Comparison of ENCODE assay signal across 10 cellular contexts in genomic region chr6:30749554-30750378, GRCh38. TPM values are rescaled to one million over a fixed set of nuclear protein-coding genes. Genes with fewer than 3 reads are reported as not detected.
DNase-seq lines count a peak whose midpoint lies in the region; ATAC-seq and TF ChIP-seq lines count a peak whose summit lies in the region.
"Had no signal": no experiment of that assay in that cellular context is flagged by ENCODE, and none has a peak within 500 bp of the region (broad histone marks: within the 10 kb centered on the region; RNA-seq: fewer than 3 reads in every experiment).

No MANE protein-coding gene starts in this region.

- peak overlapping the region; percentile 16 to 98 for H3K27ac ChIP-seq in right atrium auricular region
- peak overlapping the region; percentile 70 for H3K27ac ChIP-seq in duodenal mucosa (ENCODE audit: low read depth, low read length)
- peak overlapping the region; percentile 90 for H3K27ac ChIP-seq in muscle layer of duodenum (ENCODE audit: low read length)
- H3K27ac ChIP-seq in vagina = peak overlapping the region; percentile 84

- no peak overlapping the region for H3K4me3 Mint-ChIP-seq in naive thymus-derived CD8-positive, alpha-beta T cell

- H3K27me3 ChIP-seq in right atrium auricular region (no peaks in the 10 kb centered on the region), duodenal mucosa (ENCODE audit: control insufficient read depth in 1 of 2, insufficient read depth in 2 of 2, low read length in 2 of 2) (no peaks in the 10 kb centered on the region), muscle layer of duodenum (ENCODE audit: low read depth, low read length) (no peaks in the 10 kb centered on the region), vagina (no peaks in the 10 kb centered on the region)

- DNase-seq in right atrium auricular region (ENCODE audit: low spot score) = no peak
- no peak for DNase-seq in Right ventricle myocardium inferior (ENCODE audit: missing footprints)
- no peak for DNase-seq in vagina (ENCODE audit: extremely low spot score in 2 of 2)
- no peak for DNase-seq in naive thymus-derived CD8-positive, alpha-beta T cell
- DNase-seq: NK-92 treated with Interleukin-12 subunit alpha and Interleukin-12 subunit beta, amount 100 ng/mL, for 24 hours; stimulated activated CD4-positive, alpha-beta T cell treated with anti-CD3 and anti-CD28 coated beads, Interleukin-1b, Interleukin-23, amount 100 ng/mL, for 48 hours had no signal

- H3K4me3 ChIP-seq in right atrium auricular region (no peak overlapping the region), duodenal mucosa (ENCODE audit: low read depth in 1 of 2, low read length in 2 of 2) (peak overlapping the region in 1 of 2 donors; percentile 0), muscle layer of duodenum (ENCODE audit: low read depth in 1 of 2, low read length in 2 of 2) (peak overlapping the region in 1 of 2 donors; percentile 21), vagina (no peak overlapping the region)

- H3K36me3 ChIP-seq in right atrium auricular region (no peaks in the 10 kb centered on the region), duodenal mucosa (ENCODE audit: control insufficient read depth in 1 of 2, insufficient read depth in 2 of 2, low read length in 2 of 2) (no peaks in the 10 kb centered on the region), muscle layer of duodenum (ENCODE audit: control insufficient read depth in 1 of 2, insufficient read depth in 2 of 2, low read length in 2 of 2) (no peaks in the 10 kb centered on the region), vagina (no peaks in the 10 kb centered on the region)

- peak overlapping the region in 3 of 10 donors; percentile 48 to 71 (median 51) for H3K27ac Mint-ChIP-seq in naive thymus-derived CD8-positive, alpha-beta T cell

- TF ChIP-seq CTCF in right atrium auricular region (IDR thresholded peaks at IDR 0.05) = no peak
- TF ChIP-seq CTCF in vagina (IDR thresholded peaks at IDR 0.05) = no peak

- no peaks in the 10 kb centered on the region for H3K27me3 Mint-ChIP-seq in naive thymus-derived CD8-positive, alpha-beta T cell

- H3K4me1 ChIP-seq in right atrium auricular region (peaks cover 0 to 47% of the 10 kb centered on the region in 2 donors), duodenal mucosa (ENCODE audit: control insufficient read depth in 1 of 2, insufficient read depth in 2 of 2, low read length in 2 of 2) (peaks cover 40 to 49% of the 10 kb centered on the region in 2 donors), muscle layer of duodenum (ENCODE audit: control insufficient read depth in 1 of 2, insufficient read depth in 2 of 2, low read length in 2 of 2) (peaks cover 0 to 6% of the 10 kb centered on the region in 2 donors), vagina (peaks cover 67% of the 10 kb centered on the region)

- intact Hi-C loops in Right ventricle myocardium inferior (cut with DNase I) = loop anchor here (10.0 kb wide), 1 partner anchor 335 kb away; no protein-coding TSS in a partner anchor
- intact Hi-C loops in vagina (cut with DNase I) = loop anchor here (10.0 kb wide), 1 partner anchor 75 kb away; no protein-coding TSS in a partner anchor

- no peaks in the 10 kb centered on the region for H3K36me3 Mint-ChIP-seq in naive thymus-derived CD8-positive, alpha-beta T cell

- H3K9me3 Mint-ChIP-seq in naive thymus-derived CD8-positive, alpha-beta T cell = no peaks in the 10 kb centered on the region

- H3K4me1 Mint-ChIP-seq in naive thymus-derived CD8-positive, alpha-beta T cell = peaks cover 14 to 18% (median 15%) of the 10 kb centered on the region in 4 donors

- peak overlapping the region; percentile 1 to 28 for H3K9ac ChIP-seq in duodenal mucosa (ENCODE audit: low read depth in 1 of 2, low read length in 2 of 2)

- POLR2A ChIA-PET in naive thymus-derived CD8-positive, alpha-beta T cell (lab: Charles Lee) = no interaction called here

- TF ChIP-seq POLR2A in vagina (IDR thresholded peaks at IDR 0.05) = no peak

- no peaks in the 10 kb centered on the region for H3K9me3 ChIP-seq in right atrium auricular region
- H3K9me3 ChIP-seq in duodenal mucosa (ENCODE audit: control insufficient read depth in 1 of 2, low read length in 2 of 2) = no peaks in the 10 kb centered on the region
- H3K9me3 ChIP-seq in muscle layer of duodenum (ENCODE audit: control insufficient read depth in 1 of 2, low read length in 2 of 2) = no peaks in the 10 kb centered on the region
- H3K9me3 ChIP-seq in vagina = no peaks in the 10 kb centered on the region

- ATAC-seq in Right ventricle myocardium inferior (no peak), HG03342 (IDR thresholded peaks at IDR 0.05; ENCODE audit: unreplicated experiment) (no peak), GM19035 (IDR thresholded peaks at IDR 0.05; ENCODE audit: unreplicated experiment) (no peak)
- ATAC-seq in naive thymus-derived CD8-positive, alpha-beta T cell = no peak

RNA-seq across cellular contexts. Expression of gene IER3, which starts 5.4 kb away (rescaled TPM):
- 100 to 1,000 TPM in 1 of 2 donors, 10 to 100 TPM in 1; 43.6 to 144 TPM for total RNA-seq in right atrium auricular region
- 19.2 TPM for total RNA-seq in Right ventricle myocardium inferior
- 40.5 TPM for total RNA-seq in vagina
- total RNA-seq in naive thymus-derived CD8-positive, alpha-beta T cell = 10 to 100 TPM; 16.0 to 17.0 TPM
- 1 to 10 TPM in 2 of 3 donors, under 1 TPM in 1; 0.58 to 1.8 (median 1.5) TPM for polyA plus RNA-seq in naive thymus-derived CD8-positive, alpha-beta T cell

RNA-seq across cellular contexts. Expression of gene FLOT1, which starts 7.3 kb away (rescaled TPM):
- total RNA-seq in right atrium auricular region (100 to 1,000 TPM; 157 to 167 TPM), Right ventricle myocardium inferior (240 TPM), vagina (165 TPM)
- total RNA-seq in naive thymus-derived CD8-positive, alpha-beta T cell = 10 to 100 TPM; 74.1 to 79.8 TPM
- polyA plus RNA-seq in naive thymus-derived CD8-positive, alpha-beta T cell = 10 to 100 TPM; 76.0 to 98.4 (median 78.4) TPM

RNA-seq across cellular contexts. Expression of gene TUBB, which starts 29.6 kb away (rescaled TPM):
- 100 to 1,000 TPM; 121 to 236 TPM for total RNA-seq in right atrium auricular region
- total RNA-seq in Right ventricle myocardium inferior = 254 TPM
- total RNA-seq in vagina = 293 TPM
- total RNA-seq in naive thymus-derived CD8-positive, alpha-beta T cell = 100 to 1,000 TPM; 171 to 187 TPM
- 100 to 1,000 TPM in 1 of 3 donors, 10 to 100 TPM in 2; 79.2 to 116 (median 83.3) TPM for polyA plus RNA-seq in naive thymus-derived CD8-positive, alpha-beta T cell

RNA-seq across cellular contexts. Expression of gene MDC1, which starts 32.7 kb away (rescaled TPM):
- 10 to 100 TPM in 1 of 2 donors, 1 to 10 TPM in 1; 6.7 to 12.3 TPM for total RNA-seq in right atrium auricular region
- 13.1 TPM for total RNA-seq in Right ventricle myocardium inferior
- total RNA-seq in vagina = 12.3 TPM
- total RNA-seq in naive thymus-derived CD8-positive, alpha-beta T cell = 10 to 100 TPM; 50.8 to 54.9 TPM
- polyA plus RNA-seq in naive thymus-derived CD8-positive, alpha-beta T cell = 1 to 10 TPM; 1.3 to 6.3 (median 2.8) TPM

RNA-seq across cellular contexts. Expression of gene NRM, which starts 59.0 kb away (rescaled TPM):
- total RNA-seq in right atrium auricular region (1 to 10 TPM; 2.2 to 4.2 TPM), Right ventricle myocardium inferior (5.7 TPM), vagina (6.1 TPM)
- 1 to 10 TPM; 2.4 TPM for total RNA-seq in naive thymus-derived CD8-positive, alpha-beta T cell
- 1 to 10 TPM; 3.7 to 5.4 (median 5.4) TPM for polyA plus RNA-seq in naive thymus-derived CD8-positive, alpha-beta T cell
